In genomic region chr22:20453222-20453621, GRCh38 we compare ENCODE assay signal across 28 cellular contexts.
"Had no signal": no experiment of that assay in that cellular context is flagged by ENCODE, and none has a peak within 500 bp of the region (broad histone marks: within the 10 kb centered on the region; RNA-seq: fewer than 3 reads in every experiment).

No MANE protein-coding gene starts in this region.

- ATAC-seq: naive thymus-derived CD4-positive, alpha-beta T cell; natural killer cell; psoas muscle; right cardiac atrium; sciatic nerve; stimulated activated memory B cell treated with anti-CD40 and anti-IgM and Interleukin-4, amounts not matched to agents 10 μg/mL and 1 μg/mL and 100 μg/mL, for 72 hours; stimulated activated naive CD8-positive, alpha-beta T cell treated with anti-CD3 and anti-CD28 coated beads, Interleukin-15, amount 100 ng/mL, for 72 hours; stimulated activated naive CD8-positive, alpha-beta T cell treated with anti-CD3 and anti-CD28 coated beads, Interleukin-15, Interleukin-2, amounts not matched to agents 100 U/mL and 50 U/mL, for 24 hours; upper lobe of right lung had no signal

- H3K4me2 ChIP-seq: neural progenitor cell, smooth muscle cell had no signal

- H3K9ac ChIP-seq: neural progenitor cell, parathyroid adenoma had no signal

- DNase-seq: naive thymus-derived CD4-positive, alpha-beta T cell; natural killer cell; occipital lobe; ovary; psoas muscle; spleen; stimulated activated CD4-positive, alpha-beta T cell treated with anti-CD3 and anti-CD28 coated beads, Interleukin-12 subunit alpha, Interleukin-12 subunit beta, amount 100 ng/mL, for 4 hours; stimulated activated CD4-positive, alpha-beta T cell treated with anti-CD3 and anti-CD28 coated beads, Interleukin-1b, Interleukin-23, amount 100 ng/mL, for 48 hours; stimulated activated CD4-positive, alpha-beta T cell treated with anti-CD3 and anti-CD28 coated beads, Interleukin-4, amount 100 ng/mL, for 1 hour; stimulated activated CD4-positive, alpha-beta T cell treated with anti-CD3 and anti-CD28 coated beads, Interleukin-4, amount 100 ng/mL, for 4 hours; stimulated activated CD8-positive, alpha-beta memory T cell treated with anti-CD3 and anti-CD28 coated beads, Interleukin-4, amount 100 ng/mL, for 48 hours; stimulated activated naive CD4-positive, alpha-beta T cell; stimulated activated naive CD8-positive, alpha-beta T cell treated with anti-CD3 and anti-CD28 coated beads, Interleukin-15, amount 100 ng/mL, for 72 hours; stimulated activated naive CD8-positive, alpha-beta T cell treated with anti-CD3 and anti-CD28 coated beads, Interleukin-15, Interleukin-2, amounts not matched to agents 100 U/mL and 50 U/mL, for 24 hours; substantia nigra; testis; transverse colon; upper lobe of right lung; uterus had no signal

- H2AFZ ChIP-seq: neural progenitor cell, parathyroid adenoma had no signal

- H3K4me1 ChIP-seq: neural progenitor cell, parathyroid adenoma, psoas muscle, tibial artery, transverse colon, uterus had no signal

- H3K27ac ChIP-seq: neural progenitor cell, ovary, parathyroid adenoma, psoas muscle, skin epidermis, suprapubic skin, testis, tibial artery, transverse colon, upper lobe of right lung, uterus had no signal

- H3K9me3 ChIP-seq: ovary, psoas muscle, spleen, suprapubic skin, testis, tibial artery, transverse colon, upper lobe of right lung, uterus had no signal

- H3K27me3 ChIP-seq: neural progenitor cell, ovary, spleen, suprapubic skin, testis, tibial artery, transverse colon, upper lobe of right lung, uterus had no signal

- H3K36me3 ChIP-seq: neural progenitor cell, ovary, uterus had no signal

- H3K4me3 ChIP-seq: neural progenitor cell, ovary, psoas muscle, skin epidermis, smooth muscle cell, spleen, suprapubic skin, testis, tibial artery, transverse colon, upper lobe of right lung, uterus had no signal
